ENCODE assay signal across 1 cellular context in the genomic region with DNA sequence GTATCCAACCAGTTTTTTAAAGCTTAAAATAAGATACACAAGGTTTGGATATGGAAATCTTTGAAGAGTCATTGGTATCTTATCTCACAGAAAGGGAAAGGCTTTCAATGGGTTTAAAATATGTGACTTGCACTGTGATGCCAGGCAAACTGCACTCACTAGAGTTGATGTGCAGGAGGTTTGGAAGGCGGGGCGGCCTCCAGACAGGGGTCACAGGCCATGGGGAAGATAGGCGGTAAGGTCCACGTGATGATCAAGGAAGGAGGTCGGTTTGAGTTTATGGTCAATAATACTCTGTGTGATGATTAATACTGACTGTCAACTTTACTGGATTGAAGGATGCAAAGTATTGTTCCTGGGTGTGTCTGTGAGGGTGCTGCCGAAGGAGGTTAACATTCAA.
TF ChIP-seq lines count a peak whose summit lies in the region.

No MANE protein-coding gene starts in this region.

TF ChIP-seq in SK-N-SH treated with all-trans-retinoic acid at 6 μM for 48 hours, 23 proteins besides CTCF, POLR2A, EP300 and RAD21 (continued from another document):
- TF ChIP-seq, protein P1, sequence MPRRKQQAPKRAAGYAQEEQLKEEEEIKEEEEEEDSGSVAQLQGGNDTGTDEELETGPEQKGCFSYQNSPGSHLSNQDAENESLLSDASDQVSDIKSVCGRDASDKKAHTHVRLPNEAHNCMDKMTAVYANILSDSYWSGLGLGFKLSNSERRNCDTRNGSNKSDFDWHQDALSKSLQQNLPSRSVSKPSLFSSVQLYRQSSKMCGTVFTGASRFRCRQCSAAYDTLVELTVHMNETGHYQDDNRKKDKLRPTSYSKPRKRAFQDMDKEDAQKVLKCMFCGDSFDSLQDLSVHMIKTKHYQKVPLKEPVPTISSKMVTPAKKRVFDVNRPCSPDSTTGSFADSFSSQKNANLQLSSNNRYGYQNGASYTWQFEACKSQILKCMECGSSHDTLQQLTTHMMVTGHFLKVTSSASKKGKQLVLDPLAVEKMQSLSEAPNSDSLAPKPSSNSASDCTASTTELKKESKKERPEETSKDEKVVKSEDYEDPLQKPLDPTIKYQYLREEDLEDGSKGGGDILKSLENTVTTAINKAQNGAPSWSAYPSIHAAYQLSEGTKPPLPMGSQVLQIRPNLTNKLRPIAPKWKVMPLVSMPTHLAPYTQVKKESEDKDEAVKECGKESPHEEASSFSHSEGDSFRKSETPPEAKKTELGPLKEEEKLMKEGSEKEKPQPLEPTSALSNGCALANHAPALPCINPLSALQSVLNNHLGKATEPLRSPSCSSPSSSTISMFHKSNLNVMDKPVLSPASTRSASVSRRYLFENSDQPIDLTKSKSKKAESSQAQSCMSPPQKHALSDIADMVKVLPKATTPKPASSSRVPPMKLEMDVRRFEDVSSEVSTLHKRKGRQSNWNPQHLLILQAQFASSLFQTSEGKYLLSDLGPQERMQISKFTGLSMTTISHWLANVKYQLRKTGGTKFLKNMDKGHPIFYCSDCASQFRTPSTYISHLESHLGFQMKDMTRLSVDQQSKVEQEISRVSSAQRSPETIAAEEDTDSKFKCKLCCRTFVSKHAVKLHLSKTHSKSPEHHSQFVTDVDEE (CRISPR knock-in tag; IDR thresholded peaks at IDR 0.05), result no peak
TF ChIP-seq in SK-N-SH treated with all-trans-retinoic acid at 6 μM for 48 hours: peak in this region for 0.
